20 cellular contexts compared by ENCODE assay signal in the genomic region with DNA sequence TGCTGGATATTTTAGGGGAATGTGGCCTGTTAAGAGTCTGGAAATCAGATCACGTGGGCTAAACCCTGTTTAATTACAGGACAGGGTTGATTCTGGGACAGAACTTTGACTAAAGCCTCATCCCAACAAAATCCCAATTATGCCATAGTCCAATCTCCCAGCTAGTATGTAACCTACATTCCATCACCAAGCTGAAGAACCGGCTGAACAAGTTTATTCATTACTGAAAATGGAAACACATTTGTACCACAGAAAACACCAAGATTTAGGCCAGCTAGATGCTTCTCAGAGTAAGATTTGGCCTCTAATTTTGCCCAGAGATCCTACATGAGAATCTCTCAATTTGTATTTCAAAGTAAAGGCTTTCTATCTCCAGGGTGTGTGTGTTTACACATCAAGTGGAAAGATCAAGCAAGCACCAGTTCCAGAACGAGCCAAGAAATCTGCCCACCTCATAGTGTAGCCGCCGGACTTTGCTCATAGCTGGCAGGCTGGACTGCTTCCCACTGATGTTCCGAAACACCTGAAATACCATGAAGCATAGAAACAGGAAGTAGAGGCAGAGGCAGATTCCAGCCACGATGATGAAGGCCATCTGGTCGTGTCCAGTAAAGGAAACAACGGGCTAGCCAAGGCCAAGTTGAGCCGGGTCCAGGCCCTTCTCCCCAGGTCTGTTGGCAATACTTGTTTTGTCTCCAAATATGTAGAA.
DNase-seq lines count a peak whose midpoint lies in the region; ATAC-seq, FAIRE-seq and TF ChIP-seq lines count a peak whose summit lies in the region.
"Had no signal": no experiment of that assay in that cellular context is flagged by ENCODE, and none has a peak within 500 bp of the region (broad histone marks: within the 10 kb centered on the region; RNA-seq: fewer than 3 reads in every experiment).

No MANE protein-coding gene starts in this region.

- DNase-seq in NCI-H526 treated with DMSO at 0.1 percent for 48 hours (lab: John Stamatoyannopoulos, UW) (peak; percentile 1), mesothelial cell of epicardium (ENCODE audit: low spot score in 2 of 2, unreplicated experiment in 2 of 2) (no peak), stomach (peak; percentile 84), GM12892 (ENCODE audit: insufficient read length) (no peak)
- DNase-seq in stimulated activated CD4-positive, alpha-beta T cell treated with anti-CD3 and anti-CD28 coated beads, Interleukin-4, amount 100 ng/mL, for 24 hours, result no peak
- DNase-seq: activated CD4-positive, alpha-beta T cell treated with anti-CD3 and anti-CD28 coated beads, Interleukin-2, amount 50 U/mL, for 1 hour; activated T-cell treated with anti-CD3 and anti-CD28 coated beads, Interleukin-2, amount 50 U/mL, for 4 hours; cerebellar nuclear complex; erythroblast; heart right ventricle; NCI-H1417 treated with DMSO at 0.1 percent for 48 hours; NCI-H2227 treated with DMSO at 0.1 percent for 48 hours; nephron progenitor cell; SK-N-SH had no signal

- no peak overlapping the region for H3K4me3 Mint-ChIP-seq in mesothelial cell of epicardium
- H3K4me3 Mint-ChIP-seq: activated T-cell treated with anti-CD3 and anti-CD28 coated beads, Interleukin-2, amount 50 U/mL, for 4 hours; nephron progenitor cell; stimulated activated memory B cell treated with anti-CD40 and anti-IgM and Interleukin-4, amounts not matched to agents 10 μg/mL and 1 μg/mL and 100 μg/mL, for 72 hours had no signal

- H3K27me3 Mint-ChIP-seq in mesothelial cell of epicardium (ENCODE audit: low read depth), result no peaks in the 10 kb centered on the region
- H3K27me3 Mint-ChIP-seq: stimulated activated memory B cell treated with anti-CD40 and anti-IgM and Interleukin-4, amounts not matched to agents 10 μg/mL and 1 μg/mL and 100 μg/mL, for 72 hours had no signal

- TF ChIP-seq POLR2A in stomach (IDR thresholded peaks at IDR 0.05) (no peak), GM12892 (IDR thresholded peaks at IDR 0.05; ENCODE audit: low read depth, low read length) (no peak)

- H3K4me3 ChIP-seq in duodenal mucosa (ENCODE audit: low read depth in 1 of 2, low read length in 2 of 2) (peak overlapping the region in 1 of 2 donors; percentile 13), stomach (peak overlapping the region in 1 of 4 donors; percentile 6)
- H3K4me3 ChIP-seq: BLaER1, HAP-1, heart right ventricle had no signal

- no peak overlapping the region for H3K9ac ChIP-seq in duodenal mucosa (ENCODE audit: low read depth in 1 of 2, low read length in 2 of 2)
- H3K9ac ChIP-seq: BLaER1, SK-N-SH had no signal

- TF ChIP-seq EP300 in stomach (IDR thresholded peaks at IDR 0.05), result no peak

- 19 to 31% (median 23%) methylated on average over 10 of the region's 10 CpGs for WGBS in stomach, 5 donors

- H3K27ac Mint-ChIP-seq in mesothelial cell of epicardium, result peak overlapping the region; percentile 92
- H3K27ac Mint-ChIP-seq: nephron progenitor cell; stimulated activated memory B cell treated with anti-CD40 and anti-IgM and Interleukin-4, amounts not matched to agents 10 μg/mL and 1 μg/mL and 100 μg/mL, for 72 hours had no signal

- peaks cover 35% of the 10 kb centered on the region for H3K4me1 Mint-ChIP-seq in mesothelial cell of epicardium
- H3K4me1 Mint-ChIP-seq: stimulated activated memory B cell treated with anti-CD40 and anti-IgM and Interleukin-4, amounts not matched to agents 10 μg/mL and 1 μg/mL and 100 μg/mL, for 72 hours had no signal

- H3K36me3 Mint-ChIP-seq in mesothelial cell of epicardium, result peaks cover 36% of the 10 kb centered on the region
- H3K36me3 Mint-ChIP-seq: stimulated activated memory B cell treated with anti-CD40 and anti-IgM and Interleukin-4, amounts not matched to agents 10 μg/mL and 1 μg/mL and 100 μg/mL, for 72 hours had no signal

- peaks cover 12 to 29% of the 10 kb centered on the region in 2 donors for H3K36me3 ChIP-seq in duodenal mucosa (ENCODE audit: control insufficient read depth in 1 of 2, insufficient read depth in 2 of 2, low read length in 2 of 2)
- H3K36me3 ChIP-seq in stomach, result peaks cover 21 to 53% (median 45%) of the 10 kb centered on the region in 4 donors
- H3K36me3 ChIP-seq: BLaER1 had no signal

- intact Hi-C loops in stomach (cut with DNase I; ENCODE audit: low total_unique reads), result no loop called here

- no peak for FAIRE-seq in GM12892 (lab: Jason Lieb, UNC)

- peak overlapping the region; percentile 15 for H3K27ac ChIP-seq in duodenal mucosa (ENCODE audit: low read depth, low read length)
- H3K27ac ChIP-seq in stomach, result peak overlapping the region; percentile 68 to 83 (median 78)
- H3K27ac ChIP-seq: BLaER1 had no signal

- H3K9me3 ChIP-seq in duodenal mucosa (ENCODE audit: control insufficient read depth in 1 of 2, low read length in 2 of 2), result no peaks in the 10 kb centered on the region
- no peaks in the 10 kb centered on the region for H3K9me3 ChIP-seq in stomach
- H3K9me3 ChIP-seq: BLaER1, HAP-1, heart right ventricle, SK-N-SH had no signal

- ATAC-seq in GM18498 (IDR thresholded peaks at IDR 0.05; ENCODE audit: unreplicated experiment) (no peak), HG02678 (IDR thresholded peaks at IDR 0.05; ENCODE audit: unreplicated experiment) (no peak)
- ATAC-seq: activated T-cell treated with anti-CD3 and anti-CD28 coated beads, Interleukin-2, amount 50 U/mL, for 4 hours; heart right ventricle; stimulated activated memory B cell treated with anti-CD40 and anti-IgM and Interleukin-4, amounts not matched to agents 10 μg/mL and 1 μg/mL and 100 μg/mL, for 72 hours had no signal

- H3K27me3 ChIP-seq in duodenal mucosa (ENCODE audit: control insufficient read depth in 1 of 2, insufficient read depth in 2 of 2, low read length in 2 of 2), result no peaks in the 10 kb centered on the region
- no peaks in the 10 kb centered on the region for H3K27me3 ChIP-seq in stomach
- H3K27me3 ChIP-seq: BLaER1, heart right ventricle had no signal

- H3K4me1 ChIP-seq in duodenal mucosa (ENCODE audit: control insufficient read depth in 1 of 2, insufficient read depth in 2 of 2, low read length in 2 of 2), result peaks cover 18 to 27% of the 10 kb centered on the region in 2 donors
- peaks cover 25 to 70% (median 52%) of the 10 kb centered on the region in 4 donors for H3K4me1 ChIP-seq in stomach
- H3K4me1 ChIP-seq: BLaER1 had no signal

- TF ChIP-seq CTCF in mesothelial cell of epicardium (IDR thresholded peaks at IDR 0.05; ENCODE audit: unreplicated experiment), result no peak
- no peak for TF ChIP-seq CTCF in stomach (IDR thresholded peaks at IDR 0.05)

- no peaks in the 10 kb centered on the region for H3K9me3 Mint-ChIP-seq in mesothelial cell of epicardium
- H3K9me3 Mint-ChIP-seq: activated T-cell treated with anti-CD3 and anti-CD28 coated beads, Interleukin-2, amount 50 U/mL, for 4 hours; nephron progenitor cell; stimulated activated memory B cell treated with anti-CD40 and anti-IgM and Interleukin-4, amounts not matched to agents 10 μg/mL and 1 μg/mL and 100 μg/mL, for 72 hours had no signal

Comparison
In these comparisons a context has a peak if more than half of its experiments do, and no peak if none do; other contexts are left out.
1. DNase-seq: peak in NCI-H526 treated with DMSO at 0.1 percent for 48 hours (single experiment) and stomach (single experiment); none in mesothelial cell of epicardium (0 of 2), GM12892 (single experiment) and stimulated activated CD4-positive, alpha-beta T cell treated with anti-CD3 and anti-CD28 coated beads, Interleukin-4, amount 100 ng/mL, for 24 hours (single experiment).